ENCODE assay signal across 14 cellular contexts in genomic region chr22:42800731-42801536, GRCh38. TPM values are rescaled to one million over a fixed set of nuclear protein-coding genes. Genes with fewer than 3 reads are reported as not detected.
DNase-seq lines count a peak whose midpoint lies in the region; ATAC-seq and TF ChIP-seq lines count a peak whose summit lies in the region.
"Had no signal": no experiment of that assay in that cellular context is flagged by ENCODE, and none has a peak within 500 bp of the region (broad histone marks: within the 10 kb centered on the region; RNA-seq: fewer than 3 reads in every experiment).

No MANE protein-coding gene starts in this region.

- H3K4me3 Mint-ChIP-seq in endothelial cell (ENCODE audit: unreplicated experiment), result no peak overlapping the region
- no peak overlapping the region for H3K4me3 Mint-ChIP-seq in type B pancreatic cell

- no peak for ATAC-seq in HG03571 (IDR thresholded peaks at IDR 0.05; ENCODE audit: unreplicated experiment)
- no peak for ATAC-seq in GM19467 (IDR thresholded peaks at IDR 0.05; ENCODE audit: unreplicated experiment)
- no peak for ATAC-seq in HG02759 (IDR thresholded peaks at IDR 0.05; ENCODE audit: unreplicated experiment)
- ATAC-seq: A549, esophagus mucosa had no signal

- TF ChIP-seq CTCF in endothelial cell (IDR thresholded peaks at IDR 0.05; ENCODE audit: unreplicated experiment), result no peak
- no peak for TF ChIP-seq CTCF in type B pancreatic cell (conservative IDR thresholded peaks at IDR 0.05)

- no peaks in the 10 kb centered on the region for H3K9me3 Mint-ChIP-seq in endothelial cell (ENCODE audit: unreplicated experiment)
- H3K9me3 Mint-ChIP-seq in type B pancreatic cell, result no peaks in the 10 kb centered on the region

- H3K27me3 Mint-ChIP-seq in endothelial cell (ENCODE audit: unreplicated experiment), result peaks cover 6% of the 10 kb centered on the region
- H3K27me3 Mint-ChIP-seq in type B pancreatic cell, result no peaks in the 10 kb centered on the region

- H3K4me1 Mint-ChIP-seq in endothelial cell (ENCODE audit: unreplicated experiment) (peaks cover 48% of the 10 kb centered on the region), type B pancreatic cell (ENCODE audit: unreplicated experiment) (peaks cover 12% of the 10 kb centered on the region)

- H3K36me3 Mint-ChIP-seq in endothelial cell (ENCODE audit: low read depth, unreplicated experiment), result peaks cover 10% of the 10 kb centered on the region
- peaks cover 14% of the 10 kb centered on the region for H3K36me3 Mint-ChIP-seq in type B pancreatic cell

- H3K27ac Mint-ChIP-seq in endothelial cell (ENCODE audit: unreplicated experiment), result peak overlapping the region; percentile 42
- H3K27ac Mint-ChIP-seq in type B pancreatic cell, result peak overlapping the region; percentile 73

- DNase-seq in activated CD8-positive, alpha-beta memory T cell treated with anti-CD3 and anti-CD28 coated beads, Interleukin-2, amount 50 U/mL, for 48 hours, result peak; percentile 25
- no peak for DNase-seq in activated CD8-positive, alpha-beta memory T cell treated with anti-CD3 and anti-CD28 coated beads, Interleukin-2, amount 50 U/mL, for 4 hours
- DNase-seq in NCI-H748 (lab: John Stamatoyannopoulos, UW; ENCODE audit: unreplicated experiment), result peak; percentile 99
- DNase-seq in endothelial cell (ENCODE audit: low spot score), result no peak
- no peak for DNase-seq in type B pancreatic cell (ENCODE audit: extremely low spot score, unreplicated experiment)
- DNase-seq: activated CD4-positive, alpha-beta T cell treated with anti-CD3 and anti-CD28 coated beads, Interleukin-2, amount 50 U/mL, for 4 hours; activated naive CD4-positive, alpha-beta T cell treated with anti-CD3 and anti-CD28 coated beads, Interleukin-2, amount 50 U/mL, for 16 hours; Calu3; upper lobe of left lung had no signal

RNA-seq across cellular contexts. Expression of gene ARFGAP3, which starts 56.1 kb away (rescaled TPM):
- total RNA-seq in endothelial cell (ENCODE audit: unreplicated experiment), result 29.8 TPM
- total RNA-seq in type B pancreatic cell (ENCODE audit: low replicate concordance), result 29.3 and 34.6 TPM in 2 replicates

Comparison
In these comparisons a context has a peak if more than half of its experiments do, and no peak if none do; other contexts are left out.
1. DNase-seq: peak in activated CD8-positive, alpha-beta memory T cell treated with anti-CD3 and anti-CD28 coated beads, Interleukin-2, amount 50 U/mL, for 48 hours (single experiment) and NCI-H748 (single experiment); none in activated CD8-positive, alpha-beta memory T cell treated with anti-CD3 and anti-CD28 coated beads, Interleukin-2, amount 50 U/mL, for 4 hours (single experiment), endothelial cell (single experiment) and type B pancreatic cell (single experiment).